Comparison of ENCODE assay signal across 26 cellular contexts in genomic region chr2:17682098-17682857, GRCh38.
"Had no signal": no experiment of that assay in that cellular context is flagged by ENCODE, and none has a peak within 500 bp of the region (broad histone marks: within the 10 kb centered on the region; RNA-seq: fewer than 3 reads in every experiment).

No MANE protein-coding gene starts in this region.

- H3K4me3 ChIP-seq: Peyer's patch had no signal

- DNase-seq: activated CD4-positive, alpha-beta T cell treated with anti-CD3 and anti-CD28 coated beads for 4 hours; activated CD8-positive, alpha-beta memory T cell treated with anti-CD3 and anti-CD28 coated beads, Interleukin-2, amount 50 U/mL, for 4 hours; activated CD8-positive, alpha-beta T cell treated with anti-CD3 and anti-CD28 coated beads for 36 hours; activated gamma-delta T cell treated with Interleukin-2 at 50 U/mL for 16 hours; activated naive CD4-positive, alpha-beta T cell treated with anti-CD3 and anti-CD28 coated beads, Interleukin-2, amount 10 ng/mL, durations not matched to agents 7 days and 5 days; activated naive CD8-positive, alpha-beta T cell treated with anti-CD3 and anti-CD28 coated beads for 36 hours; activated T-cell treated with anti-CD3 and anti-CD28 coated beads, Interleukin-2, amount 50 U/mL, for 72 hours; brain microvascular endothelial cell; caudate nucleus; IMR-90; KG1; MV-4-11; NCI-H1105; NCI-H1436; NCI-H1694 treated with DMSO at 0.1 percent for 48 hours; NCI-H2029 treated with DMSO at 0.1 percent for 48 hours; NCI-H345; NCI-H510A; NCI-H526 treated with DMSO at 0.1 percent for 48 hours; NK-92 treated with Interleukin-12 subunit alpha and Interleukin-12 subunit beta, amount 100 ng/mL, for 24 hours; Peyer's patch; SHP77 treated with DMSO at 0.1 percent for 48 hours; T-helper 17 cell; T-helper 9 cell had no signal

- H3K27ac ChIP-seq: brain microvascular endothelial cell, Peyer's patch, RWPE1 had no signal

- H3K27me3 ChIP-seq: brain microvascular endothelial cell, Peyer's patch had no signal

- H3K4me1 ChIP-seq: Peyer's patch had no signal

- H3K9me3 ChIP-seq: Peyer's patch had no signal

- ATAC-seq: activated CD4-positive, CD25-positive, alpha-beta regulatory T cell treated with anti-CD3 and anti-CD28 coated beads, Interleukin-2, amount 50 U/mL, for 24 hours; activated CD8-positive, alpha-beta T cell treated with anti-CD3 and anti-CD28 coated beads for 36 hours; activated T-cell treated with anti-CD3 and anti-CD28 coated beads, Interleukin-2, amount 50 U/mL, for 72 hours; T-helper 17 cell had no signal
